1 cellular context compared by ENCODE assay signal in the genomic region with DNA sequence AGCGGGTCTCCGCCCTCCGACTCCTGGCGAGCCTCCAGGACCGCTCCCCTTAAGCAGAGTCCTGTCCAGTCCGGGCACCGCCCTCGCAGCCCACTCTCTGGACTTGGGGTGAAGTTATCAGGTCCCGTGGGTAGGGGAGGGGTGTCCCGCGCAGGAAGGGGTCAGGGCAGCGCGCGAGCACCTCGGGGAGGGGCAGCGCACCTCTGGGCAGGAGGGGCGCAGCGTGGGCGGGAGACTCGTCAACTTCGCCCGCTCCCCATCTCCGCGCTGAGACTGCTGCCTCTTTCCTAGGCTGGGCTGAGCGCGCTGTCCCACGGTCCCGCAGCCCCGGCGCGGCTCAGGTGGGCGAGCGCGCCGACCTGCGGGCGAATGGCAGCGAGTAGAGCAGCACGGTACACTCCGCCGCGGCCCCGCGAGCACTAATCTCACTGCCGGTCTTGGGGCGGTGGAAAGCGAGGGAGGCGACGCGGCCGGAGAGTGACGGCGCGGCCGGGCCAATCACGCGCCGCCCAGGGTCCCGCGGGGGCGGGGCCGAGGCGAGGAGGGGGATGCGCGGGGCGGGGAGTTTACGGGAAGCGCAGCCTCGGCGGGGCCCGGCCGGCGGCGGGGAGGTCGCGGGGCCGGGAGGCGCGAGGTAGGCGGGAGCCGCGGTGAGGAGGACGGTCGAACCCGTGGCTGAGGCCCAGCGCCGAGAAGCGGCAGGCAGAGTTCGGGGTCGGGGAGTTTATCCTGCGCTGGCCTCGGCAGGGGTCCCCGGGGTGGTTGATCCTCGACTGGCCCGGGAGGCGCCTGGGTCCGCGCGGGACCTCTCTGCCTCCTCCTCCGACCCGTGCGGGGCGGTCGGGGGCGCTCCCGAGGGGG.
TF ChIP-seq lines count a peak whose summit lies in the region.

TSS of gene MAN1A1 (minus strand) at position 421 of the 861 bp plus-strand sequence. CDS start 696 bp downstream, outside the sequence.

TF ChIP-seq in HepG2, 621 proteins besides CTCF, POLR2A, EP300 and RAD21 (continued from another document and continues in another):
- TF ChIP-seq, protein P1, sequence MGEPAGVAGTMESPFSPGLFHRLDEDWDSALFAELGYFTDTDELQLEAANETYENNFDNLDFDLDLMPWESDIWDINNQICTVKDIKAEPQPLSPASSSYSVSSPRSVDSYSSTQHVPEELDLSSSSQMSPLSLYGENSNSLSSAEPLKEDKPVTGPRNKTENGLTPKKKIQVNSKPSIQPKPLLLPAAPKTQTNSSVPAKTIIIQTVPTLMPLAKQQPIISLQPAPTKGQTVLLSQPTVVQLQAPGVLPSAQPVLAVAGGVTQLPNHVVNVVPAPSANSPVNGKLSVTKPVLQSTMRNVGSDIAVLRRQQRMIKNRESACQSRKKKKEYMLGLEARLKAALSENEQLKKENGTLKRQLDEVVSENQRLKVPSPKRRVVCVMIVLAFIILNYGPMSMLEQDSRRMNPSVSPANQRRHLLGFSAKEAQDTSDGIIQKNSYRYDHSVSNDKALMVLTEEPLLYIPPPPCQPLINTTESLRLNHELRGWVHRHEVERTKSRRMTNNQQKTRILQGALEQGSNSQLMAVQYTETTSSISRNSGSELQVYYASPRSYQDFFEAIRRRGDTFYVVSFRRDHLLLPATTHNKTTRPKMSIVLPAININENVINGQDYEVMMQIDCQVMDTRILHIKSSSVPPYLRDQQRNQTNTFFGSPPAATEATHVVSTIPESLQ (CRISPR knock-in tag; conservative IDR thresholded peaks at IDR 0.05) = peak; percentile 90
- TF ChIP-seq ZNF670 (CRISPR knock-in tag; IDR thresholded peaks at IDR 0.05; ENCODE audit: borderline replicate concordance) = peak; percentile 91; the same call in 1 of the 2 replicates
- no peak for TF ChIP-seq LCORL (IDR thresholded peaks at IDR 0.05)
- TF ChIP-seq LCORL (CRISPR knock-in tag; IDR thresholded peaks at IDR 0.05) = peak; percentile 87; the same call in 1 of the 2 replicates
- TF ChIP-seq, protein P2, sequence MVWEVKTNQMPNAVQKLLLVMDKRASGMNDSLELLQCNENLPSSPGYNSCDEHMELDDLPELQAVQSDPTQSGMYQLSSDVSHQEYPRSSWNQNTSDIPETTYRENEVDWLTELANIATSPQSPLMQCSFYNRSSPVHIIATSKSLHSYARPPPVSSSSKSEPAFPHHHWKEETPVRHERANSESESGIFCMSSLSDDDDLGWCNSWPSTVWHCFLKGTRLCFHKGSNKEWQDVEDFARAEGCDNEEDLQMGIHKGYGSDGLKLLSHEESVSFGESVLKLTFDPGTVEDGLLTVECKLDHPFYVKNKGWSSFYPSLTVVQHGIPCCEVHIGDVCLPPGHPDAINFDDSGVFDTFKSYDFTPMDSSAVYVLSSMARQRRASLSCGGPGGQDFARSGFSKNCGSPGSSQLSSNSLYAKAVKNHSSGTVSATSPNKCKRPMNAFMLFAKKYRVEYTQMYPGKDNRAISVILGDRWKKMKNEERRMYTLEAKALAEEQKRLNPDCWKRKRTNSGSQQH (CRISPR knock-in tag; IDR thresholded peaks at IDR 0.05; ENCODE audit: low read depth) = peak; percentile 94
- TF ChIP-seq MYNN (CRISPR knock-in tag; IDR thresholded peaks at IDR 0.05; ENCODE audit: low read depth) = peak; percentile 85; the same call in 1 of the 2 replicates
- TF ChIP-seq SMC3 (IDR thresholded peaks at IDR 0.05; ENCODE audit: low read length) = no peak
- peak; percentile 81; the same call in 1 of the 2 replicates for TF ChIP-seq THAP9 (CRISPR knock-in tag; IDR thresholded peaks at IDR 0.05; ENCODE audit: borderline replicate concordance)
- peak; percentile 61 for TF ChIP-seq ZNF777 (CRISPR knock-in tag; IDR thresholded peaks at IDR 0.05)
- no peak for TF ChIP-seq SYNCRIP (IDR thresholded peaks at IDR 0.05; ENCODE audit: insufficient read depth, low read depth, low read length)
- peak; percentile 87 for TF ChIP-seq ZNF747 (CRISPR knock-in tag; IDR thresholded peaks at IDR 0.05; ENCODE audit: borderline replicate concordance)
- no peak for TF ChIP-seq SMARCC2 (IDR thresholded peaks at IDR 0.05)
- TF ChIP-seq, protein P3, sequence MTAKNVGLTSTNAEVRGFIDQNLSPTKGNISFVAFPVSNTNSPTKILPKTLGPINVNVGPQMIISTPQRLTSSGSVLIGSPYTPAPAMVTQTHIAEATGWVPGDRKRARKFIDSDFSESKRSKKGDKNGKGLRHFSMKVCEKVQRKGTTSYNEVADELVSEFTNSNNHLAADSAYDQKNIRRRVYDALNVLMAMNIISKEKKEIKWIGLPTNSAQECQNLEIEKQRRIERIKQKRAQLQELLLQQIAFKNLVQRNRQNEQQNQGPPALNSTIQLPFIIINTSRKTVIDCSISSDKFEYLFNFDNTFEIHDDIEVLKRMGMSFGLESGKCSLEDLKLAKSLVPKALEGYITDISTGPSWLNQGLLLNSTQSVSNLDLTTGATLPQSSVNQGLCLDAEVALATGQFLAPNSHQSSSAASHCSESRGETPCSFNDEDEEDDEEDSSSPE (CRISPR knock-in tag; IDR thresholded peaks at IDR 0.05) = peak; percentile 85
- TF ChIP-seq, protein P4, sequence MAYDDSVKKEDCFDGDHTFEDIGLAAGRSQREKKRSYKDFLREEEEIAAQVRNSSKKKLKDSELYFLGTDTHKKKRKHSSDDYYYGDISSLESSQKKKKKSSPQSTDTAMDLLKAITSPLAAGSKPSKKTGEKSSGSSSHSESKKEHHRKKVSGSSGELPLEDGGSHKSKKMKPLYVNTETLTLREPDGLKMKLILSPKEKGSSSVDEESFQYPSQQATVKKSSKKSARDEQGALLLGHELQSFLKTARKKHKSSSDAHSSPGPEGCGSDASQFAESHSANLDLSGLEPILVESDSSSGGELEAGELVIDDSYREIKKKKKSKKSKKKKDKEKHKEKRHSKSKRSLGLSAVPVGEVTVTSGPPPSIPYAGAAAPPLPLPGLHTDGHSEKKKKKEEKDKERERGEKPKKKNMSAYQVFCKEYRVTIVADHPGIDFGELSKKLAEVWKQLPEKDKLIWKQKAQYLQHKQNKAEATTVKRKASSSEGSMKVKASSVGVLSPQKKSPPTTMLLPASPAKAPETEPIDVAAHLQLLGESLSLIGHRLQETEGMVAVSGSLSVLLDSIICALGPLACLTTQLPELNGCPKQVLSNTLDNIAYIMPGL (CRISPR knock-in tag; IDR thresholded peaks at IDR 0.05; ENCODE audit: borderline replicate concordance in 1 of 2, low read depth in 1 of 2) = peak; percentile 92 to 95; a peak in 3 of 4 replicates
- no peak for TF ChIP-seq CC2D1A (CRISPR knock-in tag; IDR thresholded peaks at IDR 0.05)
- no peak for TF ChIP-seq NFE2L2 (IDR thresholded peaks at IDR 0.05; ENCODE audit: low read length)
- peak; percentile 100 for TF ChIP-seq TAF1 (CRISPR knock-in tag; IDR thresholded peaks at IDR 0.05)
- peak; percentile 94 for TF ChIP-seq HOXA5 (CRISPR knock-in tag; IDR thresholded peaks at IDR 0.05)
- TF ChIP-seq, protein P5, sequence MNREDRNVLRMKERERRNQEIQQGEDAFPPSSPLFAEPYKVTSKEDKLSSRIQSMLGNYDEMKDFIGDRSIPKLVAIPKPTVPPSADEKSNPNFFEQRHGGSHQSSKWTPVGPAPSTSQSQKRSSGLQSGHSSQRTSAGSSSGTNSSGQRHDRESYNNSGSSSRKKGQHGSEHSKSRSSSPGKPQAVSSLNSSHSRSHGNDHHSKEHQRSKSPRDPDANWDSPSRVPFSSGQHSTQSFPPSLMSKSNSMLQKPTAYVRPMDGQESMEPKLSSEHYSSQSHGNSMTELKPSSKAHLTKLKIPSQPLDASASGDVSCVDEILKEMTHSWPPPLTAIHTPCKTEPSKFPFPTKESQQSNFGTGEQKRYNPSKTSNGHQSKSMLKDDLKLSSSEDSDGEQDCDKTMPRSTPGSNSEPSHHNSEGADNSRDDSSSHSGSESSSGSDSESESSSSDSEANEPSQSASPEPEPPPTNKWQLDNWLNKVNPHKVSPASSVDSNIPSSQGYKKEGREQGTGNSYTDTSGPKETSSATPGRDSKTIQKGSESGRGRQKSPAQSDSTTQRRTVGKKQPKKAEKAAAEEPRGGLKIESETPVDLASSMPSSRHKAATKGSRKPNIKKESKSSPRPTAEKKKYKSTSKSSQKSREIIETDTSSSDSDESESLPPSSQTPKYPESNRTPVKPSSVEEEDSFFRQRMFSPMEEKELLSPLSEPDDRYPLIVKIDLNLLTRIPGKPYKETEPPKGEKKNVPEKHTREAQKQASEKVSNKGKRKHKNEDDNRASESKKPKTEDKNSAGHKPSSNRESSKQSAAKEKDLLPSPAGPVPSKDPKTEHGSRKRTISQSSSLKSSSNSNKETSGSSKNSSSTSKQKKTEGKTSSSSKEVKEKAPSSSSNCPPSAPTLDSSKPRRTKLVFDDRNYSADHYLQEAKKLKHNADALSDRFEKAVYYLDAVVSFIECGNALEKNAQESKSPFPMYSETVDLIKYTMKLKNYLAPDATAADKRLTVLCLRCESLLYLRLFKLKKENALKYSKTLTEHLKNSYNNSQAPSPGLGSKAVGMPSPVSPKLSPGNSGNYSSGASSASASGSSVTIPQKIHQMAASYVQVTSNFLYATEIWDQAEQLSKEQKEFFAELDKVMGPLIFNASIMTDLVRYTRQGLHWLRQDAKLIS (CRISPR knock-in tag; IDR thresholded peaks at IDR 0.05) = peak; percentile 99
- TF ChIP-seq AGO1 (IDR thresholded peaks at IDR 0.05; ENCODE audit: low read depth, low read length, poor library complexity, severe bottlenecking) = peak; percentile 36
- no peak for TF ChIP-seq FOXP1 (IDR thresholded peaks at IDR 0.05)
- TF ChIP-seq FOXP1 (CRISPR knock-in tag; IDR thresholded peaks at IDR 0.05) = 0 out of 2 replicates have a peak, but pooled peaks have one; percentile 18
- TF ChIP-seq IRF9 (CRISPR knock-in tag; IDR thresholded peaks at IDR 0.05; ENCODE audit: borderline replicate concordance) = peak; percentile 96
- TF ChIP-seq ZNF430 (CRISPR knock-in tag; IDR thresholded peaks at IDR 0.05) = peak; percentile 96
- TF ChIP-seq PHB2 (IDR thresholded peaks at IDR 0.05; ENCODE audit: partially characterized antibody) = no peak
- TF ChIP-seq REXO4 (CRISPR knock-in tag; IDR thresholded peaks at IDR 0.05; ENCODE audit: borderline replicate concordance) = no peak
- no peak for TF ChIP-seq TOE1 (CRISPR knock-in tag; IDR thresholded peaks at IDR 0.05)
- TF ChIP-seq TEAD3 (CRISPR knock-in tag; optimal IDR thresholded peaks at IDR 0.05; ENCODE audit: borderline replicate concordance) = peak; percentile 64
- TF ChIP-seq GLI4 (CRISPR knock-in tag; IDR thresholded peaks at IDR 0.05; ENCODE audit: borderline replicate concordance) = no peak; the same call in 1 of the 2 replicates
- TF ChIP-seq ATRX (CRISPR knock-in tag; IDR thresholded peaks at IDR 0.05; ENCODE audit: borderline replicate concordance) = no peak
- TF ChIP-seq, protein P6, sequence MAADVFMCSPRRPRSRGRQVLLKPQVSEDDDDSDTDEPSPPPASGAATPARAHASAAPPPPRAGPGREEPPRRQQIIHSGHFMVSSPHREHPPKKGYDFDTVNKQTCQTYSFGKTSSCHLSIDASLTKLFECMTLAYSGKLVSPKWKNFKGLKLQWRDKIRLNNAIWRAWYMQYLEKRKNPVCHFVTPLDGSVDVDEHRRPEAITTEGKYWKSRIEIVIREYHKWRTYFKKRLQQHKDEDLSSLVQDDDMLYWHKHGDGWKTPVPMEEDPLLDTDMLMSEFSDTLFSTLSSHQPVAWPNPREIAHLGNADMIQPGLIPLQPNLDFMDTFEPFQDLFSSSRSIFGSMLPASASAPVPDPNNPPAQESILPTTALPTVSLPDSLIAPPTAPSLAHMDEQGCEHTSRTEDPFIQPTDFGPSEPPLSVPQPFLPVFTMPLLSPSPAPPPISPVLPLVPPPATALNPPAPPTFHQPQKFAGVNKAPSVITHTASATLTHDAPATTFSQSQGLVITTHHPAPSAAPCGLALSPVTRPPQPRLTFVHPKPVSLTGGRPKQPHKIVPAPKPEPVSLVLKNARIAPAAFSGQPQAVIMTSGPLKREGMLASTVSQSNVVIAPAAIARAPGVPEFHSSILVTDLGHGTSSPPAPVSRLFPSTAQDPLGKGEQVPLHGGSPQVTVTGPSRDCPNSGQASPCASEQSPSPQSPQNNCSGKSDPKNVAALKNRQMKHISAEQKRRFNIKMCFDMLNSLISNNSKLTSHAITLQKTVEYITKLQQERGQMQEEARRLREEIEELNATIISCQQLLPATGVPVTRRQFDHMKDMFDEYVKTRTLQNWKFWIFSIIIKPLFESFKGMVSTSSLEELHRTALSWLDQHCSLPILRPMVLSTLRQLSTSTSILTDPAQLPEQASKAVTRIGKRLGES (CRISPR knock-in tag; IDR thresholded peaks at IDR 0.05; ENCODE audit: borderline replicate concordance) = peak; percentile 67; the same call in 1 of the 2 replicates
- no peak; the same call in 1 of the 2 replicates for TF ChIP-seq NCOA2 (CRISPR knock-in tag; IDR thresholded peaks at IDR 0.05)
- TF ChIP-seq ZNF160 (CRISPR knock-in tag; IDR thresholded peaks at IDR 0.05) = peak; percentile 79
- no peak for TF ChIP-seq MAFK (conservative IDR thresholded peaks at IDR 0.05 in 1 of 2, IDR thresholded peaks at IDR 0.05 in 1 of 2; ENCODE audit: low read length in 2 of 2)
- TF ChIP-seq ARNTL (CRISPR knock-in tag; IDR thresholded peaks at IDR 0.05) = peak; percentile 80; the same call in 1 of the 2 replicates
- peak; percentile 87 for TF ChIP-seq ZSCAN31 (CRISPR knock-in tag; IDR thresholded peaks at IDR 0.05; ENCODE audit: low read depth)
- TF ChIP-seq RAD51 (IDR thresholded peaks at IDR 0.05; ENCODE audit: borderline replicate concordance) = no peak
